ENCODE assay signal across 8 cellular contexts in genomic region chr9:127714916-127715442, GRCh38. TPM values are rescaled to one million over a fixed set of nuclear protein-coding genes. Genes with fewer than 3 reads are reported as not detected.
DNase-seq lines count a peak whose midpoint lies in the region; ATAC-seq lines count a peak whose summit lies in the region.

No MANE protein-coding gene starts in this region.

- peak overlapping the region; percentile 40 for H3K27ac ChIP-seq in epithelial cell of prostate

- H3K9me3 Mint-ChIP-seq in natural killer cell treated with Interleukin-12 subunit alpha and Interleukin-12 subunit beta and Interleukin-15 and Interleukin-18, amount 100 ng/mL, for 72 hours: no peaks in the 10 kb centered on the region

- H3K27me3 Mint-ChIP-seq in natural killer cell treated with Interleukin-12 subunit alpha and Interleukin-12 subunit beta and Interleukin-15 and Interleukin-18, amount 100 ng/mL, for 72 hours: no peaks in the 10 kb centered on the region

- H3K4me3 Mint-ChIP-seq in natural killer cell treated with Interleukin-12 subunit alpha and Interleukin-12 subunit beta and Interleukin-15 and Interleukin-18, amount 100 ng/mL, for 72 hours: peak overlapping the region; percentile 94

- H3K4me1 Mint-ChIP-seq in natural killer cell treated with Interleukin-12 subunit alpha and Interleukin-12 subunit beta and Interleukin-15 and Interleukin-18, amount 100 ng/mL, for 72 hours (ENCODE audit: low read depth in 2 of 2): peaks cover 29 to 32% of the 10 kb centered on the region in 2 donors

- H3K36me3 Mint-ChIP-seq in natural killer cell treated with Interleukin-12 subunit alpha and Interleukin-12 subunit beta and Interleukin-15 and Interleukin-18, amount 100 ng/mL, for 72 hours: no peaks in the 10 kb centered on the region

- peak overlapping the region; percentile 78 to 92 for H3K27ac Mint-ChIP-seq in natural killer cell treated with Interleukin-12 subunit alpha and Interleukin-12 subunit beta and Interleukin-15 and Interleukin-18, amount 100 ng/mL, for 72 hours

- peak; percentile 34 for DNase-seq in stimulated activated CD4-positive, alpha-beta T cell treated with anti-CD3 and anti-CD28 coated beads, Interleukin-15, amount 100 ng/mL, for 24 hours
- no peak for DNase-seq in stimulated activated CD4-positive, alpha-beta T cell treated with anti-CD3 and anti-CD28 coated beads, Interleukin-4, amount 100 ng/mL, for 24 hours
- peak; percentile 54 for DNase-seq in RKO (ENCODE audit: low spot score)
- DNase-seq in epithelial cell of prostate (ENCODE audit: low read depth, low spot score): no peak
- DNase-seq in natural killer cell treated with Interleukin-12 subunit alpha and Interleukin-12 subunit beta and Interleukin-15 and Interleukin-18, amount 100 ng/mL, for 72 hours (ENCODE audit: low spot score): no peak
- DNase-seq in effector CD4-positive, alpha-beta T cell: no peak
- DNase-seq in C1 segment of cervical spinal cord (lab: John Stamatoyannopoulos, UW): no peak

- peak in 1 of 2 donors; percentile 1 for ATAC-seq in natural killer cell treated with Interleukin-12 subunit alpha and Interleukin-12 subunit beta and Interleukin-15 and Interleukin-18, amount 100 ng/mL, for 72 hours
- ATAC-seq in GM18502 (IDR thresholded peaks at IDR 0.05; ENCODE audit: poor library complexity, unreplicated experiment): no peak

RNA-seq across cellular contexts. Expression of gene PTRH1, which starts 0.5 kb away (rescaled TPM):
- 10 to 100 TPM; 12.8 to 17.6 TPM for total RNA-seq in natural killer cell treated with Interleukin-12 subunit alpha and Interleukin-12 subunit beta and Interleukin-15 and Interleukin-18, amount 100 ng/mL, for 72 hours

RNA-seq across cellular contexts. Expression of gene TTC16, which starts 0.9 kb away (rescaled TPM):
- total RNA-seq in natural killer cell treated with Interleukin-12 subunit alpha and Interleukin-12 subunit beta and Interleukin-15 and Interleukin-18, amount 100 ng/mL, for 72 hours: 1 to 10 TPM; 3.8 to 8.1 TPM

RNA-seq across cellular contexts. Expression of gene CFAP157, which starts 8.2 kb away (rescaled TPM):
- total RNA-seq in natural killer cell treated with Interleukin-12 subunit alpha and Interleukin-12 subunit beta and Interleukin-15 and Interleukin-18, amount 100 ng/mL, for 72 hours: not detected

RNA-seq across cellular contexts. Expression of gene TOR2A, which starts 20.1 kb away (rescaled TPM):
- total RNA-seq in natural killer cell treated with Interleukin-12 subunit alpha and Interleukin-12 subunit beta and Interleukin-15 and Interleukin-18, amount 100 ng/mL, for 72 hours: 10 to 100 TPM; 20.4 to 31.9 TPM

Comparison
In these comparisons a context has a peak if more than half of its experiments do, and no peak if none do; other contexts are left out.
1. DNase-seq: peak in stimulated activated CD4-positive, alpha-beta T cell treated with anti-CD3 and anti-CD28 coated beads, Interleukin-15, amount 100 ng/mL, for 24 hours (single experiment) and RKO (single experiment); none in stimulated activated CD4-positive, alpha-beta T cell treated with anti-CD3 and anti-CD28 coated beads, Interleukin-4, amount 100 ng/mL, for 24 hours (single experiment), epithelial cell of prostate (single experiment), natural killer cell treated with Interleukin-12 subunit alpha and Interleukin-12 subunit beta and Interleukin-15 and Interleukin-18, amount 100 ng/mL, for 72 hours (single experiment), effector CD4-positive, alpha-beta T cell (single experiment) and C1 segment of cervical spinal cord (0 of 14).